ENCODE assay signal across 13 cellular contexts in genomic region chr1:227428803-227429202, GRCh38.
DNase-seq lines count a peak whose midpoint lies in the region; ATAC-seq, FAIRE-seq and TF ChIP-seq lines count a peak whose summit lies in the region.
"Had no signal": no experiment of that assay in that cellular context is flagged by ENCODE, and none has a peak within 500 bp of the region (broad histone marks: within the 10 kb centered on the region; RNA-seq: fewer than 3 reads in every experiment).

No MANE protein-coding gene starts in this region.

- POLR2A ChIA-PET in A549 (lab: Yijun Ruan, JAX) = interaction anchor here (0.9 kb wide), 1 partner anchor 130 kb away, joined by 3 read pairs; no protein-coding TSS in a partner anchor

- no peak for FAIRE-seq in A549 (lab: Jason Lieb, UNC)

- DNase-seq in A549 (ENCODE audit: low read depth in 1 of 2, low spot score in 1 of 2) (peak in 1 of 2 experiments; percentile 94), NCI-H1092 (lab: John Stamatoyannopoulos, UW) (peak; percentile 19), dermis microvascular lymphatic vessel endothelial cell (ENCODE audit: low read depth in 2 of 2) (peak; percentile 54 to 96), pons (ENCODE audit: low spot score) (no peak), nucleus accumbens (lab: John Stamatoyannopoulos, UW) (no peak), HuH-7.5 (ENCODE audit: low spot score) (no peak)
- DNase-seq: activated T-cell treated with anti-CD3 and anti-CD28 coated beads, Interleukin-2, amount 50 U/mL, for 1 hour; MV-4-11; stimulated activated naive B cell treated with anti-CD40 and anti-IgM and Interleukin-4, amounts not matched to agents 10 μg/mL and 1 μg/mL and 100 μg/mL, for 72 hours had no signal

- no peak for TF ChIP-seq CTCF in A549 (IDR thresholded peaks at IDR 0.05)

- H3K9me3 ChIP-seq in A549 (no peaks in the 10 kb centered on the region), mucosa of rectum (ENCODE audit: control insufficient read depth in 2 of 2, low read length in 2 of 2) (no peaks in the 10 kb centered on the region)
- H3K9me3 ChIP-seq: esophagus muscularis mucosa, neutrophil had no signal

- no peak overlapping the region for H3K4me3 ChIP-seq in A549
- no peak overlapping the region for H3K4me3 ChIP-seq in mucosa of rectum (ENCODE audit: low read length in 2 of 2)
- H3K4me3 ChIP-seq: esophagus muscularis mucosa had no signal

- 0 out of 5 replicates have a peak, but pooled peaks of 1 of the 2 experiments have one; percentile 18 for TF ChIP-seq RAD21 in A549 (conservative IDR thresholded peaks at IDR 0.05 in 1 of 2, IDR thresholded peaks at IDR 0.05 in 1 of 2)

- CTCF ChIA-PET in A549 (lab: Yijun Ruan, JAX) = interaction anchor here (0.6 to 1.3 kb wide), 5 partner anchors 10 to 354 kb away, joined by 3 read pairs; no protein-coding TSS in a partner anchor

- ATAC-seq in A549 (peak; percentile 72 to 89), HG02973 (IDR thresholded peaks at IDR 0.05; ENCODE audit: unreplicated experiment) (no peak)
- ATAC-seq: stimulated activated naive B cell treated with anti-CD40 and anti-IgM and Interleukin-4, amounts not matched to agents 10 μg/mL and 1 μg/mL and 100 μg/mL, for 72 hours had no signal

- 0% methylated on average over 4 of the region's 4 CpGs for WGBS in A549 (ENCODE audit: missing lambda C conversion rate)

- H3K4me2 ChIP-seq in A549 = peak overlapping the region; percentile 67

- H3K4me1 ChIP-seq in A549 (peaks cover 57% of the 10 kb centered on the region), mucosa of rectum (ENCODE audit: control insufficient read depth in 2 of 2, insufficient read depth in 2 of 2, low read length in 2 of 2) (peaks cover 4 to 11% of the 10 kb centered on the region in 2 donors)

- H3K9ac ChIP-seq in mucosa of rectum (ENCODE audit: low read depth in 1 of 2, low read length in 2 of 2) = no peak overlapping the region

- H3K27ac ChIP-seq in A549 = peak overlapping the region; percentile 77 to 79
- H3K27ac ChIP-seq in mucosa of rectum (ENCODE audit: low read depth in 2 of 2, low read length in 2 of 2) = peak overlapping the region; percentile 1 to 18
- H3K27ac ChIP-seq: neutrophil had no signal

- TF ChIP-seq EP300 in A549 (IDR thresholded peaks at IDR 0.05) = no peak; a peak in 1 of 5 replicates

- no peaks in the 10 kb centered on the region for H3K36me3 ChIP-seq in mucosa of rectum (ENCODE audit: control insufficient read depth in 2 of 2, insufficient read depth in 2 of 2, low read length in 2 of 2)
- H3K36me3 ChIP-seq: esophagus muscularis mucosa, neutrophil had no signal

- H3K27me3 ChIP-seq in mucosa of rectum (ENCODE audit: control insufficient read depth in 2 of 2, insufficient read depth in 2 of 2, low read length in 2 of 2) = no peaks in the 10 kb centered on the region
- H3K27me3 ChIP-seq: esophagus muscularis mucosa, neutrophil had no signal

- TF ChIP-seq POLR2A in A549 (IDR thresholded peaks at IDR 0.05; ENCODE audit: low read length) = no peak

TF ChIP-seq in A549, 52 proteins besides CTCF, POLR2A, EP300 and RAD21:
- TF ChIP-seq GATA3 (IDR thresholded peaks at IDR 0.05; ENCODE audit: borderline replicate concordance) (peak; percentile 82), PHF8 (IDR thresholded peaks at IDR 0.05; ENCODE audit: borderline replicate concordance, low read depth) (no peak), SREBF2 (IDR thresholded peaks at IDR 0.05) (no peak), NPAS2 (CRISPR knock-in tag; IDR thresholded peaks at IDR 0.05; ENCODE audit: borderline replicate concordance) (no peak), EHMT2 (IDR thresholded peaks at IDR 0.05; ENCODE audit: low read depth) (no peak), HOXA7 (CRISPR knock-in tag; IDR thresholded peaks at IDR 0.05) (no peak), REST (IDR thresholded peaks at IDR 0.05) (no peak), MAZ (IDR thresholded peaks at IDR 0.05; ENCODE audit: borderline replicate concordance, low read depth, low read length) (no peak), JUNB (IDR thresholded peaks at IDR 0.05) (no peak), PBX3 (IDR thresholded peaks at IDR 0.05) (no peak), KDM1A (IDR thresholded peaks at IDR 0.05; ENCODE audit: low read depth) (no peak), EHF (CRISPR knock-in tag; IDR thresholded peaks at IDR 0.05) (0 out of 2 replicates have a peak, but pooled peaks have one; percentile 15), CBX2 (IDR thresholded peaks at IDR 0.05; ENCODE audit: borderline replicate concordance, low read depth) (no peak), FOSL2 (IDR thresholded peaks at IDR 0.05) (no peak), FOSL2 (CRISPR knock-in tag; IDR thresholded peaks at IDR 0.05) (0 out of 2 replicates have a peak, but pooled peaks have one; percentile 17)
TF ChIP-seq in A549: peak in this region for 3.

Comparison
In these comparisons a context has a peak if more than half of its experiments do, and no peak if none do; other contexts are left out.
1. DNase-seq: peak in NCI-H1092 (single experiment) and dermis microvascular lymphatic vessel endothelial cell (2 of 2); none in pons (single experiment), nucleus accumbens (0 of 56) and HuH-7.5 (single experiment).